Comparison of ENCODE assay signal across 2 cellular contexts in the genomic region with DNA sequence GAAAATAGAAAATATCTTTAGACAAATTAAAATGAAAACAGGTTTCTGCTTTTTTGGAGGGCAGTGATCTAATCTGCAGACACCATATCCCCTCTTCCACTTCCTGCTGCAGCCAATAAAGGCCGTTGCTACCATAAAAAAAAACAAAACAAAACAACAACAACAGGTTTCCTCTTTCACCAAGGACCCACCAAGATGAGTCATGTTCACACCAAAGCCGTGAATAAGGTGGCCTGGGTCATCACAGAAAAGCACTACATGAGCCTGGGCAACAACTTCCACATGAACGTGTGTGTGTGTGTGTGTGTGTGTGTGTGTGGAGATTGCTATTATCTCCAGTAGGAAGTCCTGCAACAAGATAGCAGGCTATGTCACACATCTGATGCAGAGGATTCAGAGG.
TF ChIP-seq lines count a peak whose summit lies in the region.

No MANE protein-coding gene starts in this region.

TF ChIP-seq in endothelial cell of umbilical vein, 7 proteins besides CTCF, POLR2A, EP300 and RAD21:
- TF ChIP-seq EZH2 (IDR thresholded peaks at IDR 0.05; ENCODE audit: borderline replicate concordance, low read depth, low read length, severe bottlenecking) (no peak), FOS (IDR thresholded peaks at IDR 0.05; ENCODE audit: borderline replicate concordance, insufficient read depth, low read length) (peak; percentile 14)

TF ChIP-seq in HepG2, 621 proteins besides CTCF, POLR2A, EP300 and RAD21:
- no peak for TF ChIP-seq NCOA2 (CRISPR knock-in tag; IDR thresholded peaks at IDR 0.05)
- TF ChIP-seq, protein P1, sequence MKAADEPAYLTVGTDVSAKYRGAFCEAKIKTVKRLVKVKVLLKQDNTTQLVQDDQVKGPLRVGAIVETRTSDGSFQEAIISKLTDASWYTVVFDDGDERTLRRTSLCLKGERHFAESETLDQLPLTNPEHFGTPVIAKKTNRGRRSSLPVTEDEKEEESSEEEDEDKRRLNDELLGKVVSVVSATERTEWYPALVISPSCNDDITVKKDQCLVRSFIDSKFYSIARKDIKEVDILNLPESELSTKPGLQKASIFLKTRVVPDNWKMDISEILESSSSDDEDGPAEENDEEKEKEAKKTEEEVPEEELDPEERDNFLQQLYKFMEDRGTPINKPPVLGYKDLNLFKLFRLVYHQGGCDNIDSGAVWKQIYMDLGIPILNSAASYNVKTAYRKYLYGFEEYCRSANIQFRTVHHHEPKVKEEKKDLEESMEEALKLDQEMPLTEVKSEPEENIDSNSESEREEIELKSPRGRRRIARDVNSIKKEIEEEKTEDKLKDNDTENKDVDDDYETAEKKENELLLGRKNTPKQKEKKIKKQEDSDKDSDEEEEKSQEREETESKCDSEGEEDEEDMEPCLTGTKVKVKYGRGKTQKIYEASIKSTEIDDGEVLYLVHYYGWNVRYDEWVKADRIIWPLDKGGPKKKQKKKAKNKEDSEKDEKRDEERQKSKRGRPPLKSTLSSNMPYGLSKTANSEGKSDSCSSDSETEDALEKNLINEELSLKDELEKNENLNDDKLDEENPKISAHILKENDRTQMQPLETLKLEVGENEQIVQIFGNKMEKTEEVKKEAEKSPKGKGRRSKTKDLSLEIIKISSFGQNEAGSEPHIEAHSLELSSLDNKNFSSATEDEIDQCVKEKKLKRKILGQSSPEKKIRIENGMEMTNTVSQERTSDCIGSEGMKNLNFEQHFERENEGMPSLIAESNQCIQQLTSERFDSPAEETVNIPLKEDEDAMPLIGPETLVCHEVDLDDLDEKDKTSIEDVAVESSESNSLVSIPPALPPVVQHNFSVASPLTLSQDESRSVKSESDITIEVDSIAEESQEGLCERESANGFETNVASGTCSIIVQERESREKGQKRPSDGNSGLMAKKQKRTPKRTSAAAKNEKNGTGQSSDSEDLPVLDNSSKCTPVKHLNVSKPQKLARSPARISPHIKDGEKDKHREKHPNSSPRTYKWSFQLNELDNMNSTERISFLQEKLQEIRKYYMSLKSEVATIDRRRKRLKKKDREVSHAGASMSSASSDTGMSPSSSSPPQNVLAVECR (CRISPR knock-in tag; IDR thresholded peaks at IDR 0.05; ENCODE audit: borderline replicate concordance), result no peak
